In the genomic region with DNA sequence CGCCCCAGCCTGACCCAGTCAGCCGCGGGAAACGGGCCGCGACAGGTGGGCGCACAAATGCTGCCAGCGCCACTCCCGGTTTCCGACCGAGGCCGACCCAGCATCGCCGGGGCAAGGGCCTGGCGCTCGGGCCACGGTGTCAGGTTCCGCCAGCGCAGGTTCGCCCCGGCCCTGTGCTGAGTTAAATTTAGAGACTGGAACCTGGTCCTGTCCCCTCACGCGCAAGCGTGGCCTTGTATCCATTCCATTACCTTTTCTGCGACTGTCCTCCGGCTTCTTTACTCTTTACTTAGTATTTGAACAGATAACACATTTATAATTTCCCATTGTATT, we compare ENCODE assay signal across 6 cellular contexts. TPM values are rescaled to one million over a fixed set of nuclear protein-coding genes. Genes with fewer than 3 reads are reported as not detected.
DNase-seq lines count a peak whose midpoint lies in the region; ATAC-seq lines count a peak whose summit lies in the region.

No MANE protein-coding gene starts in this region.

- H3K27ac ChIP-seq in rectal smooth muscle tissue (ENCODE audit: low read depth, low read length) = no peak overlapping the region

- peak overlapping the region; percentile 41 for H3K4me3 ChIP-seq in Jurkat, Clone E6-1 (ENCODE audit: low read length)
- H3K4me3 ChIP-seq in rectal smooth muscle tissue (ENCODE audit: low read length) = peak overlapping the region; percentile 79

- H3K9ac ChIP-seq in rectal smooth muscle tissue (ENCODE audit: low read length) = no peak overlapping the region

- H3K4me1 Mint-ChIP-seq in effector memory CD8-positive, alpha-beta T cell (ENCODE audit: low read depth in 2 of 2) = peaks cover 23 to 35% of the 10 kb centered on the region in 2 donors

- peak overlapping the region; percentile 99 to 100 for H3K27ac Mint-ChIP-seq in effector memory CD8-positive, alpha-beta T cell

- no peaks in the 10 kb centered on the region for H3K36me3 ChIP-seq in rectal smooth muscle tissue (ENCODE audit: control insufficient read depth, insufficient read depth, low read length)

- DNase-seq in Jurkat, Clone E6-1 (ENCODE audit: low read depth, low spot score) = no peak
- no peak for DNase-seq in effector memory CD8-positive, alpha-beta T cell
- DNase-seq in hippocampal formation (lab: John Stamatoyannopoulos, UW) = no peak
- no peak for DNase-seq in activated CD4-positive, alpha-beta T cell treated with anti-CD3 and anti-CD28 coated beads for 4 hours

- ATAC-seq in effector memory CD8-positive, alpha-beta T cell (replicated peaks) = no peak
- no peak for ATAC-seq in HG03432 (IDR thresholded peaks at IDR 0.05; ENCODE audit: unreplicated experiment)

- H3K36me3 Mint-ChIP-seq in effector memory CD8-positive, alpha-beta T cell (ENCODE audit: insufficient read depth) = peaks cover 41% of the 10 kb centered on the region

- H3K4me3 Mint-ChIP-seq in effector memory CD8-positive, alpha-beta T cell = peak overlapping the region; percentile 87 to 98

- no peaks in the 10 kb centered on the region for H3K4me1 ChIP-seq in rectal smooth muscle tissue (ENCODE audit: control insufficient read depth, insufficient read depth, low read length)

- H3K9me3 Mint-ChIP-seq in effector memory CD8-positive, alpha-beta T cell = peaks cover 0 to 2% of the 10 kb centered on the region in 2 donors

- peaks cover 11 to 17% of the 10 kb centered on the region in 2 donors for H3K27me3 Mint-ChIP-seq in effector memory CD8-positive, alpha-beta T cell

- H3K27me3 ChIP-seq in rectal smooth muscle tissue (ENCODE audit: control insufficient read depth, insufficient read depth, low read length) = peaks cover 4% of the 10 kb centered on the region

RNA-seq across cellular contexts. Expression of gene TRIM7, which starts 0.4 kb away (rescaled TPM):
- polyA plus RNA-seq in Jurkat, Clone E6-1 (2012; ENCODE audit: insufficient read depth, insufficient read length) = not detected

RNA-seq across cellular contexts. Expression of gene TRIM41, which starts 17.7 kb away (rescaled TPM):
- polyA plus RNA-seq in Jurkat, Clone E6-1 (2012; ENCODE audit: insufficient read depth, insufficient read length) = 44.7 TPM

RNA-seq across cellular contexts. Expression of gene RACK1, which starts 38.3 kb away (rescaled TPM):
- polyA plus RNA-seq in Jurkat, Clone E6-1 (2012; ENCODE audit: insufficient read depth, insufficient read length) = 3,610 TPM

RNA-seq across cellular contexts. Expression of gene TRIM52, which starts 55.6 kb away (rescaled TPM):
- polyA plus RNA-seq in Jurkat, Clone E6-1 (2012; ENCODE audit: insufficient read depth, insufficient read length) = 13.5 TPM

RNA-seq across cellular contexts. Expression of gene OR2V2, which starts 58.0 kb away (rescaled TPM):
- polyA plus RNA-seq in Jurkat, Clone E6-1 (2012; ENCODE audit: insufficient read depth, insufficient read length) = not detected
